In genomic region chr6:170178561-170179477, GRCh38 we compare ENCODE assay signal across 8 cellular contexts.
DNase-seq lines count a peak whose midpoint lies in the region; ATAC-seq and TF ChIP-seq lines count a peak whose summit lies in the region.

No MANE protein-coding gene starts in this region.

- no peaks in the 10 kb centered on the region for H3K36me3 ChIP-seq in OCI-LY7 (ENCODE audit: insufficient read depth, low read length)

- H2AFZ ChIP-seq in OCI-LY7 (ENCODE audit: low read length): no peak overlapping the region

- no TSS peak for BruUV-seq in OCI-LY7 (replicated peaks; lab: Mats Ljungman, UMichigan)

- H3K4me3 ChIP-seq in OCI-LY7 (ENCODE audit: low read depth, low read length, poor library complexity, severe bottlenecking): no peak overlapping the region

- DNase-seq in EL: peak; percentile 55
- DNase-seq in NCI-H2171 treated with DMSO at 0.1 percent for 48 hours (lab: John Stamatoyannopoulos, UW): peak; percentile 87
- peak; percentile 73 for DNase-seq in posterior vena cava (ENCODE audit: low spot score)
- DNase-seq in occipital lobe (lab: John Stamatoyannopoulos, UW): no peak
- DNase-seq in OCI-LY7 (ENCODE audit: low spot score): no peak
- no peak for DNase-seq in DMS114 treated with DMSO at 0.1 percent for 48 hours (lab: John Stamatoyannopoulos, UW; ENCODE audit: unreplicated experiment)

- no peaks in the 10 kb centered on the region for H3K79me2 ChIP-seq in OCI-LY7 (ENCODE audit: insufficient read depth, low read depth, low read length)

- intact Hi-C loops in posterior vena cava (cut with DNase I) (no loop called here), OCI-LY7 (cut with micrococcal nuclease; ENCODE audit: unreplicated experiment) (no loop called here)

- POLR2A ChIA-PET in OCI-LY7 (lab: Charles Lee): no interaction called here

- no peak for TF ChIP-seq CTCF in OCI-LY7 (conservative IDR thresholded peaks at IDR 0.05; ENCODE audit: low read length)

- no peak overlapping the region for H3K27ac ChIP-seq in OCI-LY7 (ENCODE audit: low read depth, low read length, poor library complexity, severe bottlenecking)

- H3K9me2 ChIP-seq in OCI-LY7 (ENCODE audit: insufficient read depth, low read length): no peaks in the 10 kb centered on the region

- ATAC-seq in esophagus mucosa (peak; percentile 88), GM21825 (IDR thresholded peaks at IDR 0.05; ENCODE audit: unreplicated experiment) (no peak)

- H3K4me1 ChIP-seq in OCI-LY7 (ENCODE audit: insufficient read depth, low read length, poor library complexity, severe bottlenecking): no peaks in the 10 kb centered on the region

- H3K4me2 ChIP-seq in OCI-LY7 (ENCODE audit: low read length): no peak overlapping the region

- H3K9me3 ChIP-seq in OCI-LY7 (ENCODE audit: low read length): peaks cover 6% of the 10 kb centered on the region; the same call in 1 of the 2 replicates

- CTCF ChIA-PET in OCI-LY7 (lab: Charles Lee; ENCODE audit: unreplicated experiment): no interaction called here

- no peaks in the 10 kb centered on the region for H4K20me1 ChIP-seq in OCI-LY7 (ENCODE audit: insufficient read depth, low read length)

Comparison
In these comparisons a context has a peak if more than half of its experiments do, and no peak if none do; other contexts are left out.
1. DNase-seq: peak in EL (single experiment), NCI-H2171 treated with DMSO at 0.1 percent for 48 hours (single experiment) and posterior vena cava (single experiment); none in occipital lobe (single experiment), OCI-LY7 (single experiment) and DMS114 treated with DMSO at 0.1 percent for 48 hours (single experiment).